Comparison of ENCODE assay signal across 8 cellular contexts in genomic region chr1:221667504-221667903, GRCh38.
DNase-seq lines count a peak whose midpoint lies in the region; ATAC-seq, FAIRE-seq and TF ChIP-seq lines count a peak whose summit lies in the region.

No MANE protein-coding gene starts in this region.

- H3K27me3 ChIP-seq in pancreas, result no peaks in the 10 kb centered on the region

- intact Hi-C loops in pancreas (cut with DNase I), result no loop called here

- peaks cover 0 to 8% (median 0%) of the 10 kb centered on the region in 3 donors for H3K4me1 ChIP-seq in pancreas

- no peak for TF ChIP-seq CTCF in pancreas (IDR thresholded peaks at IDR 0.05)

- H3K36me3 ChIP-seq in pancreas, result no peaks in the 10 kb centered on the region

- 92 to 95% methylated on average over 3 of the region's 3 CpGs for WGBS in pancreas, 2 donors

- no peaks in the 10 kb centered on the region for H3K9me3 ChIP-seq in pancreas

- no peak for FAIRE-seq in pancreas (lab: Jason Lieb, UNC)

- no peak overlapping the region for H3K4me3 ChIP-seq in pancreas

- ATAC-seq in GM18909 (IDR thresholded peaks at IDR 0.05; ENCODE audit: poor library complexity, unreplicated experiment) (peak; percentile 94), HG02870 (IDR thresholded peaks at IDR 0.05; ENCODE audit: unreplicated experiment) (peak; percentile 83), pancreas (peak; percentile 67 to 80 (median 70)), HG03135 (IDR thresholded peaks at IDR 0.05; ENCODE audit: unreplicated experiment) (no peak)

- DNase-seq in RKO (ENCODE audit: low spot score) (peak; percentile 18), pancreas (no peak), RPMI8226 (no peak), NCI-H2196 (lab: John Stamatoyannopoulos, UW; ENCODE audit: unreplicated experiment) (no peak)
- no peak for DNase-seq in stimulated activated CD4-positive, alpha-beta T cell treated with anti-CD3 and anti-CD28 coated beads, Interleukin-15, amount 100 ng/mL, for 24 hours

- no peak overlapping the region for H3K27ac ChIP-seq in pancreas
